In genomic region chr14:31618884-31619283, GRCh38 we compare ENCODE assay signal across 1 cellular context.
TF ChIP-seq lines count a peak whose summit lies in the region.

No MANE protein-coding gene starts in this region.

TF ChIP-seq in HepG2, 621 proteins besides CTCF, POLR2A, EP300 and RAD21 (continued from another document):
- TF ChIP-seq PAXIP1 (CRISPR knock-in tag; conservative IDR thresholded peaks at IDR 0.05), result peak; percentile 52
- TF ChIP-seq AHDC1 (CRISPR knock-in tag; IDR thresholded peaks at IDR 0.05; ENCODE audit: borderline replicate concordance), result 0 out of 2 replicates have a peak, but pooled peaks have one; percentile 59
- TF ChIP-seq NFYC (CRISPR knock-in tag; IDR thresholded peaks at IDR 0.05), result peak; percentile 34; the same call in 1 of the 2 replicates
